ENCODE assay signal across 8 cellular contexts in genomic region chr3:79361748-79362378, GRCh38.
A peak's percentile ranks its signal among the peaks of the same experiment; 100 is the strongest.
DNase-seq lines count a peak whose midpoint lies in the region; ATAC-seq and TF ChIP-seq lines count a peak whose summit lies in the region.

No MANE protein-coding gene starts in this region.

- TF ChIP-seq CTCF in GM12872 (IDR thresholded peaks at IDR 0.05; ENCODE audit: insufficient read depth, low read depth, low read length) (peak; percentile 57), choroid plexus epithelial cell (conservative IDR thresholded peaks at IDR 0.05; ENCODE audit: low read depth, low read length) (peak; percentile 75)

- peak; percentile 89 for ATAC-seq in HG02870 (IDR thresholded peaks at IDR 0.05; ENCODE audit: unreplicated experiment)

- H3K4me3 ChIP-seq in choroid plexus epithelial cell (ENCODE audit: low read depth, low read length) = peak overlapping the region; percentile 25

- DNase-seq in A172 (ENCODE audit: low spot score) (peak; percentile 43), NCI-H748 treated with DMSO at 0.1 percent for 48 hours (lab: John Stamatoyannopoulos, UW) (peak; percentile 3), choroid plexus epithelial cell (ENCODE audit: low read depth) (peak; percentile 78), myocyte (ENCODE audit: low read depth) (peak; percentile 62), iPS-NIHi7 (ENCODE audit: extremely low spot score) (no peak), NCI-H524 treated with DMSO at 0.1 percent for 48 hours (lab: John Stamatoyannopoulos, UW) (no peak)

Comparison
In these comparisons a context has a peak if more than half of its experiments do, and no peak if none do; other contexts are left out.
1. DNase-seq: peak in A172 (single experiment), NCI-H748 treated with DMSO at 0.1 percent for 48 hours (single experiment), choroid plexus epithelial cell (single experiment) and myocyte (single experiment); none in iPS-NIHi7 (single experiment) and NCI-H524 treated with DMSO at 0.1 percent for 48 hours (single experiment).